9 cellular contexts compared by ENCODE assay signal in the genomic region with DNA sequence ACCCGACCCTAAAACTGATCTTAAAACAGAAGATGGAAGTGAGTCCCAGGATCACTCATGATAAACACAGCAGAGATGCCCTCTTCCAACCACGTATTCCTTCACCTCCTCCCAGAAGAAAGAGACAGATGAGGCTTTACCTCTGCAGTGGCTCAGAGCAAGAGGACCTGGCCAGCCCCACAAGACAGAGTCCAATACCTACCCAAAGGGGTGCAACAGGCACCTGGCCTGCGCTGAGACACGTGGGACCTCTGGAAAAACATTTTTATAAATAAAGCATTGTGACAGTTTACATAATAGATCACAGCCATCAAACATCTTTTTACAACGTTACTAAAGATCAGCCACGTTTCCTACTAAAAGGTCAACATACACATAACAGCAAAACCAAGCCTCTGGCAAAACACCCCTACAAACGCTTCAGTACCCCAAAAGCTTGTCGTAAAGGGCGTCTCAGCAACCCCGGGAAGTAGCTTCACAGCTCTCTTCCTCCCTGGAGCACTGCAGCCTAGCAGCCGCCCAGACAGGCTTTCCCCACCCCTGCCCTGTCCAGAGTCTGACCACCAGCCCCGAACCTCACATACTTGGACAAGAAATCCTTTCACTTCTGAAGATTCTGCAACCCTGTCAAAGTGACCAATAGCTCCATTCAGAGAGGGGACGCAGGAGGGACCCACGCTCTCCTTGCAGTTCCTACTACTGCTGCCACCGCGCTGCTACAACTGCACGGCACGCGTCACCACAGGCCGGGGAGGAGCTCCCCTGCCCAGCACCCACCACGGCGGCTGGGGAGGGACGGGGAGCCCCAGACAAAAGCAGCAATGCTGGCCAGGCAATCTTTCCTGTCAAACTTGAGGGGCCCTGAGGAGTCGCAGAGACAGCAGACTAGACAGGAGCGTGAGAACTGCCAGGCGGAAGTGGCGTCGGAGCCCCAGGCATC. TPM values are rescaled to one million over a fixed set of nuclear protein-coding genes. Genes with fewer than 3 reads are reported as not detected.
DNase-seq lines count a peak whose midpoint lies in the region; TF ChIP-seq lines count a peak whose summit lies in the region.
"Had no signal": no experiment of that assay in that cellular context is flagged by ENCODE, and none has a peak within 500 bp of the region (broad histone marks: within the 10 kb centered on the region; RNA-seq: fewer than 3 reads in every experiment).

No MANE protein-coding gene starts in this region.

- H2AFZ ChIP-seq in fibroblast of lung (ENCODE audit: low read length) (no peak overlapping the region), smooth muscle cell (ENCODE audit: low read depth) (no peak overlapping the region)

- whole genome bisulfite sequencing in smooth muscle cell (ENCODE audit: low lambda C conversion rate): 84% methylated on average over 28 of the region's 28 CpGs

- CTCF ChIA-PET in GM10248 (lab: Yijun Ruan, JAX): interaction anchor here (1.1 to 1.3 kb wide), 2 partner anchors 22 to 52 kb away, joined by 3 to 4 read pairs; no protein-coding TSS in a partner anchor

- H4K20me1 ChIP-seq in fibroblast of lung (ENCODE audit: control insufficient read depth, extremely low read depth, insufficient read depth, low read length) (no peaks in the 10 kb centered on the region), smooth muscle cell (ENCODE audit: low read depth) (peaks cover 57% of the 10 kb centered on the region)

- H3K27ac ChIP-seq in SK-N-MC (no peak overlapping the region), fibroblast of lung (ENCODE audit: insufficient read depth, low read length) (no peak overlapping the region), smooth muscle cell (ENCODE audit: low read depth) (no peak overlapping the region), Peyer's patch (no peak overlapping the region)

- no peak for TF ChIP-seq POLR2A in Peyer's patch (IDR thresholded peaks at IDR 0.05)

- H3K9me3 ChIP-seq in SK-N-MC (ENCODE audit: low read depth, low read length) (no peaks in the 10 kb centered on the region), fibroblast of lung (ENCODE audit: control insufficient read depth, insufficient read depth, low read depth, low read length) (no peaks in the 10 kb centered on the region), smooth muscle cell (replicated peaks; ENCODE audit: low read depth) (no peaks in the 10 kb centered on the region), Peyer's patch (no peaks in the 10 kb centered on the region)
- H3K9me3 ChIP-seq: pancreas had no signal

- peaks cover 5% of the 10 kb centered on the region for H3F3A ChIP-seq in smooth muscle cell (ENCODE audit: low read depth)

- POLR2A ChIA-PET in GM10248 (lab: Yijun Ruan, JAX): no interaction called here

- H3K4me3 ChIP-seq in H7 (ENCODE audit: insufficient read depth, low read depth, low read length): no peak overlapping the region
- H3K4me3 ChIP-seq in SK-N-MC: peak overlapping the region; percentile 64; the same call in 1 of the 2 replicates
- H3K4me3 ChIP-seq in fibroblast of lung (replicated peaks in 1 of 4; ENCODE audit: control extremely low read depth in 1 of 4, insufficient read depth in 1 of 4, low read depth in 3 of 4, low read length in 4 of 4): peak overlapping the region in 2 of 4 experiments; percentile 38 to 51
- H3K4me3 ChIP-seq in smooth muscle cell: peak overlapping the region; percentile 17
- H3K4me3 ChIP-seq in Peyer's patch: peak overlapping the region in 2 of 4 donors; percentile 63 to 82

- H3K36me3 ChIP-seq in H7 (replicated peaks; ENCODE audit: control insufficient read depth, insufficient read depth, low read length): no peaks in the 10 kb centered on the region; the same call in none of the 2 replicates
- H3K36me3 ChIP-seq in SK-N-MC (ENCODE audit: insufficient read depth, low read length): no peaks in the 10 kb centered on the region
- no peaks in the 10 kb centered on the region for H3K36me3 ChIP-seq in fibroblast of lung (ENCODE audit: control insufficient read depth, insufficient read depth, low read length)
- no peaks in the 10 kb centered on the region for H3K36me3 ChIP-seq in smooth muscle cell (ENCODE audit: low read depth)
- H3K36me3 ChIP-seq in Peyer's patch: peaks cover 0 to 4% (median 0%) of the 10 kb centered on the region in 3 donors
- H3K36me3 ChIP-seq: pancreas had no signal

- TF ChIP-seq CTCF in fibroblast of lung (conservative IDR thresholded peaks at IDR 0.05 in 1 of 2, IDR thresholded peaks at IDR 0.05 in 1 of 2; ENCODE audit: low read depth in 1 of 2, low read length in 2 of 2): no peak
- no peak for TF ChIP-seq CTCF in smooth muscle cell (IDR thresholded peaks at IDR 0.05; ENCODE audit: borderline replicate concordance, insufficient read depth, poor library complexity, severe bottlenecking)
- TF ChIP-seq CTCF in Peyer's patch (IDR thresholded peaks at IDR 0.05): no peak
- no peak for TF ChIP-seq CTCF in GM10248 (IDR thresholded peaks at IDR 0.05; ENCODE audit: control extremely low read depth, extremely low read depth, low read depth, missing control alignments)

- H3K27me3 ChIP-seq in H7 (ENCODE audit: control insufficient read depth, insufficient read depth, low read length) (no peaks in the 10 kb centered on the region; the same call in 1 of the 2 replicates), fibroblast of lung (ENCODE audit: control insufficient read depth, insufficient read depth, low read length) (no peaks in the 10 kb centered on the region), smooth muscle cell (ENCODE audit: low read depth) (no peaks in the 10 kb centered on the region), Peyer's patch (no peaks in the 10 kb centered on the region)
- H3K27me3 ChIP-seq: pancreas had no signal

- peak; percentile 20 for DNase-seq in H7
- no peak for DNase-seq in SK-N-MC (ENCODE audit: low read depth, low spot score)
- DNase-seq in fibroblast of lung (ENCODE audit: low read depth in 2 of 2): no peak
- DNase-seq in smooth muscle cell (lab: John Stamatoyannopoulos, UW; ENCODE audit: unreplicated experiment): no peak
- no peak for DNase-seq in Peyer's patch
- DNase-seq in GM10248 (ENCODE audit: extremely low spot score): no peak
- no peak for DNase-seq in HUDEP-2 (lab: John Stamatoyannopoulos, UW; ENCODE audit: unreplicated experiment in 76 of 76)
- DNase-seq: NCI-H226 had no signal

- H3K9ac ChIP-seq in SK-N-MC (ENCODE audit: insufficient read length): peak overlapping the region; percentile 6
- H3K9ac ChIP-seq in fibroblast of lung (ENCODE audit: insufficient read depth, low read length): no peak overlapping the region
- H3K9ac ChIP-seq in smooth muscle cell (ENCODE audit: low read depth): no peak overlapping the region

- H3K79me2 ChIP-seq in fibroblast of lung (ENCODE audit: control insufficient read depth, insufficient read depth, low read length) (peaks cover 27% of the 10 kb centered on the region), smooth muscle cell (ENCODE audit: low read depth) (peaks cover 50% of the 10 kb centered on the region)

- peak overlapping the region; percentile 69 for H3K4me2 ChIP-seq in fibroblast of lung (ENCODE audit: extremely low read depth, insufficient read depth, low read length)
- H3K4me2 ChIP-seq in smooth muscle cell: peak overlapping the region; percentile 89

- H3K4me1 ChIP-seq in fibroblast of lung (ENCODE audit: control insufficient read depth, extremely low read depth, insufficient read depth, low read length): peaks cover 15% of the 10 kb centered on the region
- H3K4me1 ChIP-seq in smooth muscle cell (ENCODE audit: low read depth): peaks cover 13% of the 10 kb centered on the region
- peaks cover 8 to 34% (median 14%) of the 10 kb centered on the region in 4 donors for H3K4me1 ChIP-seq in Peyer's patch

RNA-seq across cellular contexts. Expression of gene TAF4, which starts 2.8 kb away (rescaled TPM):
- 5.2 and 8.0 TPM in 2 replicates for total RNA-seq in H7 (2014; rRNA removed; shearing (Covaris generic))
- 2.8 and 3.0 TPM in 2 replicates for total RNA-seq in fibroblast of lung
- polyA plus RNA-seq in fibroblast of lung: 2.6 and 4.2 TPM in 2 replicates
- polyA plus RNA-seq in fibroblast of lung (2012): 4.3 and 7.5 TPM in 2 replicates
- 2.0 and 8.6 TPM in 2 replicates for polyA minus RNA-seq in fibroblast of lung (ENCODE audit: low replicate concordance)
- total RNA-seq in smooth muscle cell: 7.4 and 8.5 TPM in 2 replicates
- 0.67 and 0.96 TPM in 2 replicates for polyA plus RNA-seq in smooth muscle cell
- total RNA-seq in Peyer's patch: 10 to 100 TPM; 18.9 to 93.5 (median 31.0) TPM

RNA-seq across cellular contexts. Expression of gene LSM14B, which starts 59.3 kb away (rescaled TPM):
- total RNA-seq in H7 (2014; rRNA removed; shearing (Covaris generic)): 67.6 and 68.6 TPM in 2 replicates
- total RNA-seq in fibroblast of lung (46.7 and 48.7 TPM in 2 replicates), smooth muscle cell (21.5 and 22.7 TPM in 2 replicates), Peyer's patch (10 to 100 TPM; 27.1 to 35.5 (median 33.3) TPM)
- polyA plus RNA-seq in fibroblast of lung (20.2 and 24.7 TPM in 2 replicates), smooth muscle cell (4.9 and 5.6 TPM in 2 replicates)
- polyA plus RNA-seq in fibroblast of lung (2012): 32.4 and 34.4 TPM in 2 replicates
- polyA minus RNA-seq in fibroblast of lung (ENCODE audit: low replicate concordance): 27.2 and 30.0 TPM in 2 replicates
